21 cellular contexts compared by ENCODE assay signal in the genomic region with DNA sequence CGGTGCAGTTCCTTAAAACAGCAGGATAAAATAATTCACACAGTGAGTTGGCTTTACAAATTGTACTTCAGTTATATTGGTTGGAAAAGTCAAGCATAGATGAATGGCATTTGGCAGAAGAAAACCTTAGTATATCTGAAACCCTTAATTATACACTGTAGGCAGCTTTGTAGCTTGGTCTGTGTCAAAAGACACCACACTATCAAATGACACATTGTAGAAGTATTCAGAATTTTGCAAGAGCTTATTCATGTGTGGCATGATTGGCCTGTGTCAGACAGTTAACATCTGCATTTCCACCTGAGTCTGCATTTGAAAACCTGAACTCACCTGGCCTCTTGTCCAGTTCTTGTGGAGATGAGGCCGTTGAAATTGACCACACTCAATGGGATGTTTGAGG. TPM values are rescaled to one million over a fixed set of nuclear protein-coding genes. Genes with fewer than 3 reads are reported as not detected.
A peak's percentile ranks its signal among the peaks of the same experiment; 100 is the strongest.
DNase-seq lines count a peak whose midpoint lies in the region; ATAC-seq and TF ChIP-seq lines count a peak whose summit lies in the region.
"Had no signal": no experiment of that assay in that cellular context is flagged by ENCODE, and none has a peak within 500 bp of the region (broad histone marks: within the 10 kb centered on the region; RNA-seq: fewer than 3 reads in every experiment).

No MANE protein-coding gene starts in this region.

- no peaks in the 10 kb centered on the region for H3K4me1 Mint-ChIP-seq in MCF 10A (ENCODE audit: insufficient read depth, unreplicated experiment)
- H3K4me1 Mint-ChIP-seq: stimulated activated naive B cell treated with anti-CD40 and anti-IgM and Interleukin-4, amounts not matched to agents 10 μg/mL and 1 μg/mL and 100 μg/mL, for 72 hours had no signal

- H3K27me3 Mint-ChIP-seq in MCF 10A (ENCODE audit: insufficient read depth, unreplicated experiment), result no peaks in the 10 kb centered on the region
- H3K27me3 Mint-ChIP-seq: activated CD4-positive, alpha-beta memory T cell treated with anti-CD3 and anti-CD28 coated beads for 36 hours had no signal

- TF ChIP-seq CTCF in MCF 10A (IDR thresholded peaks at IDR 0.05; ENCODE audit: unreplicated experiment) (no peak), breast epithelium (IDR thresholded peaks at IDR 0.05) (no peak), PC-9 (conservative IDR thresholded peaks at IDR 0.05) (no peak), esophagus muscularis mucosa (IDR thresholded peaks at IDR 0.05) (no peak), GM10266 (IDR thresholded peaks at IDR 0.05; ENCODE audit: control insufficient read depth, insufficient read depth, low read depth, missing control alignments) (no peak)

- 56% methylated on average over 2 of the region's 2 CpGs for WGBS in esophagus muscularis mucosa

- peaks cover 24% of the 10 kb centered on the region for H3F3A ChIP-seq in PC-9 (ENCODE audit: insufficient read depth, low read depth)

- 0 out of 2 replicates have a peak, but pooled peaks cover 3% of the 10 kb centered on the region for H3K9me2 ChIP-seq in PC-9 (ENCODE audit: insufficient read depth)

- ATAC-seq in HG02678 (IDR thresholded peaks at IDR 0.05; ENCODE audit: unreplicated experiment), result no peak
- ATAC-seq: K562; right cardiac atrium; stimulated activated naive B cell treated with anti-CD40 and anti-IgM and Interleukin-4, amounts not matched to agents 10 μg/mL and 1 μg/mL and 100 μg/mL, for 72 hours had no signal

- H3K27ac ChIP-seq in breast epithelium (no peak overlapping the region), PC-9 (no peak overlapping the region; the same call in 1 of the 2 replicates), esophagus muscularis mucosa (replicated peaks in 1 of 4) (no peak overlapping the region)
- H3K27ac ChIP-seq: C4-2B, colonic mucosa, tibial artery, WERI-Rb-1 had no signal

- in situ Hi-C loops in G401 (cut with HindIII; ENCODE audit: low sequenced_read_pairs), result no loop called here

- POLR2A ChIA-PET in MCF 10A (lab: Yijun Ruan, JAX) (interaction anchor here (0.5 to 1.5 kb wide), 6 partner anchors 13 to 1095 kb away, joined by 3 to 6 read pairs (median 3); no protein-coding TSS in a partner anchor), PC-9 (lab: Charles Lee; ENCODE audit: unreplicated experiment) (interaction anchor here (0.6 kb wide), 1 partner anchor 253 kb away, joined by 3 read pairs; no protein-coding TSS in a partner anchor)

- TF ChIP-seq POLR2A in breast epithelium (IDR thresholded peaks at IDR 0.05), result no peak
- no peak for TF ChIP-seq POLR2A in esophagus muscularis mucosa (IDR thresholded peaks at IDR 0.05; ENCODE audit: low read depth)

- H3K36me3 ChIP-seq in breast epithelium, result no peaks in the 10 kb centered on the region
- no peaks in the 10 kb centered on the region for H3K36me3 ChIP-seq in PC-9 (ENCODE audit: low read depth)
- no peaks in the 10 kb centered on the region for H3K36me3 ChIP-seq in esophagus muscularis mucosa
- H3K36me3 ChIP-seq: colonic mucosa, tibial artery, WERI-Rb-1 had no signal

- H3K9me3 ChIP-seq in breast epithelium, result no peaks in the 10 kb centered on the region
- H3K9me3 ChIP-seq in PC-9 (ENCODE audit: insufficient read depth, low read depth), result no peaks in the 10 kb centered on the region
- no peaks in the 10 kb centered on the region for H3K9me3 ChIP-seq in esophagus muscularis mucosa
- H3K9me3 ChIP-seq: colonic mucosa, tibial artery had no signal

- CTCF ChIA-PET in MCF 10A (lab: Yijun Ruan, JAX), result interaction anchor here (1.0 to 1.9 kb wide), 2 partner anchors 65 to 74 kb away, joined by 3 to 8 read pairs; no protein-coding TSS in a partner anchor
- CTCF ChIA-PET in PC-9 (lab: Charles Lee), result interaction anchor here (0.7 kb wide), 1 partner anchor 200 kb away, joined by 5 read pairs; no protein-coding TSS in a partner anchor

- no peak overlapping the region for H3K27ac Mint-ChIP-seq in MCF 10A (ENCODE audit: low read depth, unreplicated experiment)
- H3K27ac Mint-ChIP-seq: activated CD4-positive, alpha-beta memory T cell treated with anti-CD3 and anti-CD28 coated beads for 36 hours; stimulated activated naive B cell treated with anti-CD40 and anti-IgM and Interleukin-4, amounts not matched to agents 10 μg/mL and 1 μg/mL and 100 μg/mL, for 72 hours had no signal

- H3K4me2 ChIP-seq in PC-9, result peak overlapping the region; percentile 26; the same call in 1 of the 2 replicates

- no peaks in the 10 kb centered on the region for H3K36me3 Mint-ChIP-seq in MCF 10A (ENCODE audit: insufficient read depth, unreplicated experiment)
- H3K36me3 Mint-ChIP-seq: activated CD4-positive, alpha-beta memory T cell treated with anti-CD3 and anti-CD28 coated beads for 36 hours; stimulated activated naive B cell treated with anti-CD40 and anti-IgM and Interleukin-4, amounts not matched to agents 10 μg/mL and 1 μg/mL and 100 μg/mL, for 72 hours had no signal

- H3K27me3 ChIP-seq in breast epithelium (no peaks in the 10 kb centered on the region), PC-9 (ENCODE audit: insufficient read depth, low read depth) (no peaks in the 10 kb centered on the region), esophagus muscularis mucosa (no peaks in the 10 kb centered on the region)
- H3K27me3 ChIP-seq: colonic mucosa had no signal

- no peak overlapping the region for H3K4me3 Mint-ChIP-seq in MCF 10A (ENCODE audit: unreplicated experiment)
- H3K4me3 Mint-ChIP-seq: activated CD4-positive, alpha-beta memory T cell treated with anti-CD3 and anti-CD28 coated beads for 36 hours; stimulated activated naive B cell treated with anti-CD40 and anti-IgM and Interleukin-4, amounts not matched to agents 10 μg/mL and 1 μg/mL and 100 μg/mL, for 72 hours had no signal

- DNase-seq in MCF 10A (ENCODE audit: unreplicated experiment), result peak; percentile 62
- no peak for DNase-seq in breast epithelium (ENCODE audit: low spot score in 2 of 2)
- DNase-seq in PC-9, result peak; percentile 36 to 95
- DNase-seq in esophagus muscularis mucosa (ENCODE audit: extremely low spot score), result peak; percentile 19
- no peak for DNase-seq in GM10266 (ENCODE audit: extremely low spot score)
- DNase-seq in G401 (ENCODE audit: low spot score), result no peak
- no peak for DNase-seq in activated CD8-positive, alpha-beta memory T cell treated with anti-CD3 and anti-CD28 coated beads, Interleukin-2, amount 50 U/mL, for 48 hours
- DNase-seq: activated CD4-positive, alpha-beta memory T cell treated with anti-CD3 and anti-CD28 coated beads for 36 hours; activated naive CD4-positive, alpha-beta T cell treated with anti-CD3 and anti-CD28 coated beads, Interleukin-2, amount 50 U/mL, for 16 hours; activated T-cell treated with anti-CD3 and anti-CD28 coated beads, Interleukin-2, amount 50 U/mL, for 1 hour; colonic mucosa; NCI-H1092; right cardiac atrium; SHP77 treated with DMSO at 0.1 percent for 48 hours; stimulated activated naive B cell treated with anti-CD40 and anti-IgM and Interleukin-4, amounts not matched to agents 10 μg/mL and 1 μg/mL and 100 μg/mL, for 72 hours; tibial artery; WERI-Rb-1 had no signal

- no peaks in the 10 kb centered on the region for H4K20me1 ChIP-seq in PC-9 (ENCODE audit: insufficient read depth)

- H3K4me1 ChIP-seq in breast epithelium (no peaks in the 10 kb centered on the region), PC-9 (replicated peaks; ENCODE audit: insufficient read depth) (peaks cover 46% of the 10 kb centered on the region), esophagus muscularis mucosa (no peaks in the 10 kb centered on the region)
- H3K4me1 ChIP-seq: colonic mucosa, tibial artery had no signal

- H3K9me3 Mint-ChIP-seq in MCF 10A (ENCODE audit: unreplicated experiment), result no peaks in the 10 kb centered on the region
- H3K9me3 Mint-ChIP-seq: activated CD4-positive, alpha-beta memory T cell treated with anti-CD3 and anti-CD28 coated beads for 36 hours; stimulated activated naive B cell treated with anti-CD40 and anti-IgM and Interleukin-4, amounts not matched to agents 10 μg/mL and 1 μg/mL and 100 μg/mL, for 72 hours had no signal

- H3K4me3 ChIP-seq in breast epithelium (no peak overlapping the region), PC-9 (no peak overlapping the region), esophagus muscularis mucosa (no peak overlapping the region)
- H3K4me3 ChIP-seq: colonic mucosa, K562, tibial artery had no signal

- intact Hi-C loops in MCF 10A (cut with micrococcal nuclease), result no loop called here
- intact Hi-C loops in breast epithelium (cut with DNase I; ENCODE audit: low total_unique reads), result no loop called here
- intact Hi-C loops in PC-9 (cut with micrococcal nuclease; ENCODE audit: unreplicated experiment), result no loop called here
- intact Hi-C loops in esophagus muscularis mucosa (cut with DNase I), result no loop called here

- no TSS peak for BruUV-seq in MCF 10A (replicated peaks; lab: Mats Ljungman, UMichigan)
- BruUV-seq in PC-9 (replicated peaks; lab: Mats Ljungman, UMichigan), result no TSS peak

- no peak for TF ChIP-seq EP300 in esophagus muscularis mucosa (IDR thresholded peaks at IDR 0.05)

- H3K79me2 ChIP-seq in PC-9 (ENCODE audit: low read depth), result no peaks in the 10 kb centered on the region

- H2AFZ ChIP-seq in PC-9, result no peak overlapping the region

RNA-seq across cellular contexts. Expression of gene TMEM266, which starts 13.8 kb away (rescaled TPM):
- not detected in 2 replicates for total RNA-seq in MCF 10A (2022)
- total RNA-seq in breast epithelium, result under 1 TPM in 2 of 3 donors, not detected in 1; 0.29 to 0.32 TPM
- total RNA-seq in PC-9 (2021), result 0.38 and 0.41 TPM in 2 replicates
- under 1 TPM in 2 of 4 donors, not detected in 2; 0.17 to 0.40 TPM for total RNA-seq in esophagus muscularis mucosa
- total RNA-seq in G401 (2014; rRNA removed; shearing (Covaris generic)), result 0.06 and 1.5 TPM in 2 replicates
- total RNA-seq: colonic mucosa; K562; T-helper 1 cell treated with Interleukin-12 subunit alpha and Interleukin-12 subunit beta and Interleukin-4 antibody, amounts not matched to agents 30 ng/mL and 1 ng/mL, for 36 hours had no signal

Comparison
In these comparisons a context has a peak if more than half of its experiments do, and no peak if none do; other contexts are left out.
1. DNase-seq: peak in MCF 10A (single experiment), PC-9 (2 of 2) and esophagus muscularis mucosa (single experiment); none in breast epithelium (0 of 2), GM10266 (single experiment), G401 (single experiment) and activated CD8-positive, alpha-beta memory T cell treated with anti-CD3 and anti-CD28 coated beads, Interleukin-2, amount 50 U/mL, for 48 hours (single experiment).